ENCODE assay signal across 30 cellular contexts in genomic region chr20:35436175-35436568, GRCh38. TPM values are rescaled to one million over a fixed set of nuclear protein-coding genes. Genes with fewer than 3 reads are reported as not detected.
DNase-seq lines count a peak whose midpoint lies in the region; ATAC-seq, FAIRE-seq and TF ChIP-seq lines count a peak whose summit lies in the region.
"Had no signal": no experiment of that assay in that cellular context is flagged by ENCODE, and none has a peak within 500 bp of the region (broad histone marks: within the 10 kb centered on the region; RNA-seq: fewer than 3 reads in every experiment).

No MANE protein-coding gene starts in this region.

- peaks cover 3% of the 10 kb centered on the region for H3K27me3 Mint-ChIP-seq in activated CD4-positive, alpha-beta memory T cell treated with anti-CD3 and anti-CD28 coated beads for 36 hours
- H3K27me3 Mint-ChIP-seq: activated naive CD8-positive, alpha-beta T cell had no signal

- H2BK15ac ChIP-seq in IMR-90 (ENCODE audit: low read depth, low read length) (no peak overlapping the region), H1 (ENCODE audit: low read length) (0 out of 2 replicates have a peak overlapping the region, but pooled peaks have one; percentile 81), mesenchymal stem cell (ENCODE audit: low read depth, poor library complexity, severe bottlenecking) (no peak overlapping the region)

- no peak for TF ChIP-seq EP300 in H1 (IDR thresholded peaks at IDR 0.05; ENCODE audit: borderline replicate concordance in 1 of 2, low read depth in 2 of 2, low read length in 2 of 2)

- H2AFZ ChIP-seq in ACC112 (ENCODE audit: low read length, unreplicated experiment) (no peak overlapping the region), IMR-90 (replicated peaks; ENCODE audit: low read length, poor library complexity) (no peak overlapping the region), H1 (ENCODE audit: low read length) (peak overlapping the region; percentile 91; the same call in 1 of the 2 replicates), mesenchymal stem cell (ENCODE audit: low read depth, low read length) (no peak overlapping the region)

- H3K4ac ChIP-seq in IMR-90 (ENCODE audit: low read depth, low read length) (peak overlapping the region; percentile 95; the same call in 1 of the 2 replicates), H1 (replicated peaks; ENCODE audit: insufficient read length, low read depth, low read length) (no peak overlapping the region), mesenchymal stem cell (ENCODE audit: low read depth in 1 of 2, low read length in 2 of 2) (no peak overlapping the region)

- H3K4me2 ChIP-seq in IMR-90 (ENCODE audit: low read depth, low read length) (peak overlapping the region; percentile 58; the same call in 1 of the 2 replicates), H1 (ENCODE audit: insufficient read depth in 1 of 2, low read depth in 2 of 2, low read length in 2 of 2) (peak overlapping the region; percentile 8 to 38; a peak in 3 of 4 replicates), mesenchymal stem cell (ENCODE audit: low read length, poor library complexity, severe bottlenecking) (peak overlapping the region; percentile 62)

- no peak overlapping the region for H3K9ac ChIP-seq in IMR-90 (ENCODE audit: low read depth, low read length)
- no peak overlapping the region for H3K9ac ChIP-seq in H1 (replicated peaks in 1 of 4; ENCODE audit: extremely low read depth in 1 of 4, low read depth in 3 of 4, low read length in 3 of 4)
- peak overlapping the region; percentile 28 for H3K9ac ChIP-seq in mesenchymal stem cell (ENCODE audit: low read length)

- H2BK5ac ChIP-seq in IMR-90 (ENCODE audit: low read depth, low read length, poor library complexity, severe bottlenecking): no peak overlapping the region
- H2BK5ac ChIP-seq in H1 (ENCODE audit: low read depth, low read length): 0 out of 2 replicates have a peak overlapping the region, but pooled peaks have one; percentile 61
- no peak overlapping the region for H2BK5ac ChIP-seq in mesenchymal stem cell (ENCODE audit: low read depth, low read length, poor library complexity, severe bottlenecking)

- no peaks in the 10 kb centered on the region for H4K20me1 ChIP-seq in IMR-90 (ENCODE audit: insufficient read depth, low read length)
- no peaks in the 10 kb centered on the region for H4K20me1 ChIP-seq in H1 (replicated peaks in 1 of 2; ENCODE audit: control insufficient read depth in 1 of 2, insufficient read depth in 2 of 2, low read length in 2 of 2)

- H2BK20ac ChIP-seq in IMR-90 (ENCODE audit: low read depth, low read length) (no peak overlapping the region), H1 (ENCODE audit: low read length) (0 out of 2 replicates have a peak overlapping the region, but pooled peaks have one; percentile 61)

- TF ChIP-seq POLR2A in IMR-90 (IDR thresholded peaks at IDR 0.05; ENCODE audit: low read depth, low read length) (no peak), H1 (IDR thresholded peaks at IDR 0.05; ENCODE audit: control extremely low read depth in 1 of 2, low read depth in 2 of 2, low read length in 2 of 2) (no peak)

- BruUV-seq in IMR-90 (replicated peaks; lab: Mats Ljungman, UMichigan): no TSS peak

- TF ChIP-seq CTCF in IMR-90 (conservative IDR thresholded peaks at IDR 0.05; ENCODE audit: low read depth, low read length) (no peak), H1 (IDR thresholded peaks at IDR 0.05; ENCODE audit: control extremely low read depth in 1 of 3, insufficient read depth in 1 of 3, low read depth in 1 of 3, low read length in 3 of 3) (no peak)

- no peak for TF ChIP-seq RAD21 in IMR-90 (IDR thresholded peaks at IDR 0.05; ENCODE audit: low read length)
- no peak for TF ChIP-seq RAD21 in H1 (IDR thresholded peaks at IDR 0.05 in 1 of 2, conservative IDR thresholded peaks at IDR 0.05 in 1 of 2; ENCODE audit: low read depth in 2 of 2, low read length in 2 of 2)

- CTCF ChIA-PET in IMR-90 (lab: Yijun Ruan, JAX) (no interaction called here), H1 (lab: Charles Lee; ENCODE audit: partially characterized antibody) (interaction anchor here (1.3 to 7.3 kb wide), 11 partner anchors 10 to 132 kb away, joined by 3 to 78 read pairs (median 5); partner anchors contain the start of gene CEP250)
- CTCF ChIA-PET in activated CD4-positive, alpha-beta memory T cell treated with anti-CD3 and anti-CD28 coated beads for 36 hours (lab: Charles Lee): interaction anchor here (1.1 to 2.4 kb wide), 2 partner anchors 11 to 131 kb away, joined by 4 to 18 read pairs; no protein-coding TSS in a partner anchor

- peak overlapping the region; percentile 12; the same call in 1 of the 2 replicates for H2BK12ac ChIP-seq in H1 (ENCODE audit: low read depth, low read length)
- H2BK12ac ChIP-seq in mesenchymal stem cell (ENCODE audit: low read length in 2 of 2): no peak overlapping the region

- H2AK5ac ChIP-seq in IMR-90 (ENCODE audit: low read depth, low read length) (no peak overlapping the region; the same call in 1 of the 2 replicates), H1 (ENCODE audit: low read depth, low read length) (no peak overlapping the region), mesenchymal stem cell (ENCODE audit: low read length, severe bottlenecking) (peak overlapping the region; percentile 96)

- intact Hi-C loops in IMR-90 (cut with micrococcal nuclease): loop anchor here (10.0 kb wide), 3 partner anchors 81 to 601 kb away; partner anchors contain the start of gene MMP24OS
- intact Hi-C loops in activated CD4-positive, alpha-beta memory T cell treated with anti-CD3 and anti-CD28 coated beads for 36 hours (cut with micrococcal nuclease): no loop called here

- peaks cover 14% of the 10 kb centered on the region; the same call in 1 of the 2 replicates for H3K9me1 ChIP-seq in IMR-90 (ENCODE audit: insufficient read depth, low read length)

- peak overlapping the region; percentile 66 for H3K4me3 ChIP-seq in ACC112 (ENCODE audit: low read depth, low read length)
- no peak overlapping the region for H3K4me3 ChIP-seq in IMR-90 (ENCODE audit: insufficient read depth, low read depth, low read length)
- H3K4me3 ChIP-seq in H1 (ENCODE audit: extremely low read depth in 1 of 4, insufficient read depth in 2 of 4, low read depth in 3 of 4, low read length in 4 of 4): no peak overlapping the region
- H3K4me3 ChIP-seq in mesenchymal stem cell (ENCODE audit: insufficient read depth in 1 of 2, low read depth in 1 of 2, low read length in 2 of 2): peak overlapping the region; percentile 36 to 75
- H3K4me3 ChIP-seq: ascending aorta, heart right ventricle, testis had no signal

- H3K23ac ChIP-seq in IMR-90 (ENCODE audit: low read depth, low read length): no peak overlapping the region
- H3K23ac ChIP-seq in H1 (ENCODE audit: insufficient read length): no peak overlapping the region
- no peak overlapping the region for H3K23ac ChIP-seq in mesenchymal stem cell (ENCODE audit: low read length in 2 of 2)

- peak overlapping the region; percentile 90 for H2AK9ac ChIP-seq in IMR-90 (replicated peaks; ENCODE audit: low read depth, low read length, poor library complexity)

- H2BK120ac ChIP-seq in IMR-90 (ENCODE audit: low read depth, low read length) (no peak overlapping the region; the same call in 1 of the 2 replicates), H1 (replicated peaks; ENCODE audit: low read depth, low read length) (no peak overlapping the region), mesenchymal stem cell (ENCODE audit: low read depth, low read length) (no peak overlapping the region)

- DNase-seq in IMR-90 (no peak), H1 (ENCODE audit: low read depth in 1 of 2, low spot score in 2 of 2) (no peak), mesenchymal stem cell (no peak), C1 segment of cervical spinal cord (lab: John Stamatoyannopoulos, UW) (no peak), kidney glomerular epithelial cell (lab: John Stamatoyannopoulos, UW) (no peak)
- no peak for DNase-seq in activated CD4-positive, alpha-beta memory T cell treated with anti-CD3 and anti-CD28 coated beads for 36 hours
- DNase-seq: activated CD4-positive, CD25-positive, alpha-beta regulatory T cell treated with anti-CD3 and anti-CD28 coated beads, Interleukin-2, amount 50 U/mL, for 72 hours; activated CD8-positive, alpha-beta T cell treated with anti-CD3 and anti-CD28 coated beads, Interleukin-2, amount 10 ng/mL, durations not matched to agents 7 days and 5 days; BE2C; DMS53; foreskin melanocyte; heart right ventricle; Karpas-422; left cardiac atrium; MV-4-11; NCI-H1694; RPMI8226; stimulated activated naive CD8-positive, alpha-beta T cell treated with anti-CD3 and anti-CD28 coated beads, Interleukin-15, Interleukin-2, amounts not matched to agents 100 U/mL and 50 U/mL, for 24 hours; T-cell; testis had no signal

- in situ Hi-C loops in IMR-90 (cut with MboI; ENCODE audit: low sequenced_read_pairs): loop anchor here (5.0 to 25.0 kb wide), 3 partner anchors 129 to 599 kb away; partner anchors contain the start of genes EDEM2 and NCOA6

- H3K4me1 Mint-ChIP-seq in activated CD4-positive, alpha-beta memory T cell treated with anti-CD3 and anti-CD28 coated beads for 36 hours (ENCODE audit: low read depth): no peaks in the 10 kb centered on the region

- H4K91ac ChIP-seq in IMR-90 (ENCODE audit: insufficient read depth, low read depth, low read length) (no peak overlapping the region), H1 (replicated peaks; ENCODE audit: insufficient read length, low read length) (peak overlapping the region; percentile 47), mesenchymal stem cell (ENCODE audit: low read length) (no peak overlapping the region)

- H3K4me1 ChIP-seq in ACC112 (ENCODE audit: control insufficient read depth, insufficient read depth, low read length, unreplicated experiment): peaks cover 25% of the 10 kb centered on the region
- peaks cover 13% of the 10 kb centered on the region for H3K4me1 ChIP-seq in IMR-90 (ENCODE audit: control insufficient read depth, insufficient read depth, low read length)
- peaks cover 5 to 25% (median 15%) of the 10 kb centered on the region in 4 experiments for H3K4me1 ChIP-seq in H1 (replicated peaks in 1 of 4; ENCODE audit: control insufficient read depth in 3 of 4, insufficient read depth in 4 of 4, low read length in 3 of 4)
- H3K4me1 ChIP-seq in mesenchymal stem cell (ENCODE audit: control insufficient read depth, insufficient read depth, low read depth, low read length): peaks cover 45% of the 10 kb centered on the region

- H3K27ac Mint-ChIP-seq in activated CD4-positive, alpha-beta memory T cell treated with anti-CD3 and anti-CD28 coated beads for 36 hours: no peak overlapping the region
- H3K27ac Mint-ChIP-seq: activated CD8-positive, alpha-beta T cell treated with anti-CD3 and anti-CD28 coated beads, Interleukin-2, amount 10 ng/mL, durations not matched to agents 7 days and 5 days; activated naive CD8-positive, alpha-beta T cell; T-cell had no signal

- ATAC-seq in IMR-90 (ENCODE audit: low read depth) (no peak), GM21825 (IDR thresholded peaks at IDR 0.05; ENCODE audit: unreplicated experiment) (no peak)
- ATAC-seq: activated CD8-positive, alpha-beta T cell treated with anti-CD3 and anti-CD28 coated beads, Interleukin-2, amount 10 ng/mL, durations not matched to agents 7 days and 5 days; HCT116; heart right ventricle; left cardiac atrium; stimulated activated naive CD8-positive, alpha-beta T cell treated with anti-CD3 and anti-CD28 coated beads, Interleukin-15, Interleukin-2, amounts not matched to agents 100 U/mL and 50 U/mL, for 24 hours; T-cell had no signal

- no peaks in the 10 kb centered on the region for H3K27me3 ChIP-seq in ACC112 (ENCODE audit: insufficient read depth, low read length)
- no peaks in the 10 kb centered on the region for H3K27me3 ChIP-seq in IMR-90 (ENCODE audit: control insufficient read depth, insufficient read depth, low read length)
- no peaks in the 10 kb centered on the region for H3K27me3 ChIP-seq in H1 (replicated peaks in 1 of 4; ENCODE audit: control insufficient read depth in 3 of 4, extremely low read depth in 1 of 4, insufficient read depth in 3 of 4, low read length in 3 of 4)
- H3K27me3 ChIP-seq in mesenchymal stem cell (ENCODE audit: control insufficient read depth in 1 of 2, insufficient read depth in 1 of 2, low read length in 2 of 2): no peaks in the 10 kb centered on the region
- H3K27me3 ChIP-seq: ascending aorta, BE2C, testis had no signal

- no peak overlapping the region for H3K4me3 Mint-ChIP-seq in activated CD4-positive, alpha-beta memory T cell treated with anti-CD3 and anti-CD28 coated beads for 36 hours
- H3K4me3 Mint-ChIP-seq: activated CD8-positive, alpha-beta T cell treated with anti-CD3 and anti-CD28 coated beads, Interleukin-2, amount 10 ng/mL, durations not matched to agents 7 days and 5 days; activated naive CD8-positive, alpha-beta T cell; T-cell had no signal

- H3K27ac ChIP-seq in ACC112 (ENCODE audit: low read depth, low read length): no peak overlapping the region
- no peak overlapping the region for H3K27ac ChIP-seq in IMR-90 (ENCODE audit: insufficient read depth, low read length)
- no peak overlapping the region for H3K27ac ChIP-seq in H1 (ENCODE audit: low read depth, low read length)
- H3K27ac ChIP-seq in mesenchymal stem cell (ENCODE audit: low read length, poor library complexity, severe bottlenecking): peak overlapping the region; percentile 90
- H3K27ac ChIP-seq: 22Rv1, ascending aorta, heart right ventricle, neutrophil, testis had no signal

- H3K79me2 ChIP-seq in ACC112 (ENCODE audit: control insufficient read depth, insufficient read depth, low read length, unreplicated experiment) (no peaks in the 10 kb centered on the region), H1 (ENCODE audit: control insufficient read depth in 1 of 2, insufficient read depth in 2 of 2, low read length in 2 of 2) (no peaks in the 10 kb centered on the region)

- FAIRE-seq in H1 (lab: Jason Lieb, UNC): no peak
- FAIRE-seq: GM19239 had no signal

- no peak overlapping the region for H3K56ac ChIP-seq in IMR-90 (ENCODE audit: extremely low read depth, insufficient read depth, low read length)
- no peak overlapping the region for H3K56ac ChIP-seq in H1 (replicated peaks; ENCODE audit: insufficient read length, low read depth, low read length)

- no peaks in the 10 kb centered on the region for H3K36me3 Mint-ChIP-seq in activated CD4-positive, alpha-beta memory T cell treated with anti-CD3 and anti-CD28 coated beads for 36 hours
- H3K36me3 Mint-ChIP-seq: activated naive CD8-positive, alpha-beta T cell; T-cell had no signal

- no peak overlapping the region for H4K8ac ChIP-seq in IMR-90 (ENCODE audit: low read depth in 2 of 2, low read length in 2 of 2)
- no peak overlapping the region for H4K8ac ChIP-seq in H1 (ENCODE audit: extremely low read depth, insufficient read depth, low read length)
- no peak overlapping the region for H4K8ac ChIP-seq in mesenchymal stem cell (ENCODE audit: low read length)

- no peak overlapping the region for H3K18ac ChIP-seq in IMR-90 (ENCODE audit: low read depth, low read length)
- no peak overlapping the region; the same call in 1 of the 2 replicates for H3K18ac ChIP-seq in H1 (ENCODE audit: extremely low read depth, low read length)
- no peak overlapping the region for H3K18ac ChIP-seq in mesenchymal stem cell (ENCODE audit: low read depth in 1 of 2, low read length in 2 of 2)

- H3K23me2 ChIP-seq in H1 (ENCODE audit: low read depth, low read length): peaks cover 3% of the 10 kb centered on the region

- dilution Hi-C loops in IMR-90 (cut with HindIII; ENCODE audit: low sequenced_read_pairs, unreplicated experiment): no loop called here

- H4K5ac ChIP-seq in IMR-90 (ENCODE audit: low read depth, low read length): no peak overlapping the region
- no peak overlapping the region for H4K5ac ChIP-seq in H1 (ENCODE audit: insufficient read length, low read depth, low read length)

- no peaks in the 10 kb centered on the region for H3K36me3 ChIP-seq in ACC112 (ENCODE audit: insufficient read depth, low read length)
- peaks cover 2% of the 10 kb centered on the region; the same call in 1 of the 2 replicates for H3K36me3 ChIP-seq in IMR-90 (ENCODE audit: control insufficient read depth, insufficient read depth, low read length)
- H3K36me3 ChIP-seq in H1 (ENCODE audit: control insufficient read depth in 2 of 4, insufficient read depth in 4 of 4, low read length in 3 of 4): no peaks in the 10 kb centered on the region
- H3K36me3 ChIP-seq in mesenchymal stem cell (ENCODE audit: control insufficient read depth in 1 of 2, insufficient read depth in 2 of 2, low read depth in 1 of 2, low read length in 2 of 2): peaks cover 7 to 31% of the 10 kb centered on the region in 2 experiments
- H3K36me3 ChIP-seq: ascending aorta, BE2C, heart right ventricle, neutrophil had no signal

- H3K79me1 ChIP-seq in IMR-90 (ENCODE audit: low read depth in 1 of 2, low read length in 2 of 2) (peaks cover 0 to 10% of the 10 kb centered on the region in 2 experiments; a peak in 2 of 4 replicates), H1 (ENCODE audit: low read depth, low read length) (no peaks in the 10 kb centered on the region), mesenchymal stem cell (replicated peaks; ENCODE audit: low read length, poor library complexity, severe bottlenecking) (peaks cover 11% of the 10 kb centered on the region)

- POLR2A ChIA-PET in IMR-90 (lab: Charles Lee; ENCODE audit: unreplicated experiment): no interaction called here
- POLR2A ChIA-PET in H1 (lab: Charles Lee; ENCODE audit: partially characterized antibody): interaction anchor here (0.8 to 2.5 kb wide), 3 partner anchors 11 to 158 kb away, joined by 3 to 13 read pairs (median 5); partner anchors contain the start of genes CEP250 and MMP24OS
- POLR2A ChIA-PET in activated CD4-positive, alpha-beta memory T cell treated with anti-CD3 and anti-CD28 coated beads for 36 hours (lab: Charles Lee): no interaction called here

- H3K14ac ChIP-seq in IMR-90 (replicated peaks; ENCODE audit: low read depth, low read length): peak overlapping the region; percentile 55; the same call in 1 of the 2 replicates
- H3K14ac ChIP-seq in H1 (ENCODE audit: insufficient read length): no peak overlapping the region
- no peak overlapping the region for H3K14ac ChIP-seq in mesenchymal stem cell (ENCODE audit: low read length in 2 of 2)

- no peaks in the 10 kb centered on the region for H3K9me3 Mint-ChIP-seq in activated CD4-positive, alpha-beta memory T cell treated with anti-CD3 and anti-CD28 coated beads for 36 hours
- H3K9me3 Mint-ChIP-seq: T-cell had no signal

- no CpG with 5 or more reads among the region's 4 CpGs for WGBS in IMR-90 (ENCODE audit: extremely low coverage in 2 of 2, insufficient read length in 1 of 2), 2 experiments
- WGBS in H1 (ENCODE audit: extremely low coverage in 1 of 2, insufficient coverage in 1 of 2, insufficient read length in 1 of 2, insufficient replicate concordance in 2 of 2, low coverage in 1 of 2, low lambda C conversion rate in 2 of 2, missing lambda C conversion rate in 1 of 2), 2 experiments: 53% methylated on average over 2 of the region's 4 CpGs; no CpG with 5 or more reads in 1 of the 2 experiments
- 71% methylated on average over 2 of the region's 4 CpGs for WGBS in mesenchymal stem cell

- no peaks in the 10 kb centered on the region for H3K9me3 ChIP-seq in IMR-90 (ENCODE audit: control insufficient read depth, insufficient read depth, low read length)
- H3K9me3 ChIP-seq in H1 (ENCODE audit: insufficient read depth in 2 of 2, low read depth in 1 of 2, low read length in 1 of 2): no peaks in the 10 kb centered on the region
- H3K9me3 ChIP-seq in mesenchymal stem cell (ENCODE audit: control insufficient read depth, low read length): no peaks in the 10 kb centered on the region
- H3K9me3 ChIP-seq: ascending aorta, BE2C, heart right ventricle, neutrophil, testis had no signal

RNA-seq across cellular contexts. Expression of gene GDF5, which starts 1.9 kb away (rescaled TPM):
- total RNA-seq in IMR-90 (2012; rRNA removed): 27.5 and 32.6 TPM in 2 replicates
- 24.6 and 28.2 TPM in 2 replicates for polyA plus RNA-seq in IMR-90 (2012; rRNA removed)
- polyA plus RNA-seq in IMR-90 (2012; cell fraction: cytosol; rRNA removed): 22.5 and 55.7 TPM in 2 replicates
- polyA plus RNA-seq in IMR-90 (2012; cell fraction: nucleus; rRNA removed; ENCODE audit: low replicate concordance): 11.2 and 17.2 TPM in 2 replicates
- not detected in 2 replicates for total RNA-seq in H1 (2021; fragmentation: NEBNext Ultra II Directional; extraction: Animal tissue kit (Norgen Biotek cat#: 25700))
- polyA plus RNA-seq in H1 (2011; rRNA removed): 0.03 and 0.05 TPM in 2 replicates
- polyA plus RNA-seq in H1 (2011; cell fraction: cytosol; rRNA removed): 0.03 TPM
- not detected for polyA plus RNA-seq in H1 (2011; cell fraction: nucleus; rRNA removed)
- 0.06 TPM in 1 of 4 replicates, not detected in the others for polyA plus RNA-seq in H1 (2012, experiment 1 of 2)
- not detected for polyA plus RNA-seq in H1 (2012, experiment 2 of 2)
- not detected for polyA plus RNA-seq in H1 (2013, experiment 1 of 2)
- not detected for polyA plus RNA-seq in H1 (2013, experiment 2 of 2)
- polyA minus RNA-seq in H1 (2011; rRNA and poly(A)+ RNA removed): 0.06 TPM in 1 of 2 replicates, not detected in the other
- polyA minus RNA-seq in H1 (2011; cell fraction: cytosol; rRNA and poly(A)+ RNA removed): not detected
- polyA minus RNA-seq in H1 (2011; cell fraction: nucleus; rRNA and poly(A)+ RNA removed): not detected
- polyA plus RNA-seq in mesenchymal stem cell (2013, experiment 1 of 2): 0.08 TPM
- 0.07 TPM for polyA plus RNA-seq in mesenchymal stem cell (2013, experiment 2 of 2)
- total RNA-seq in activated CD4-positive, alpha-beta memory T cell treated with anti-CD3 and anti-CD28 coated beads for 36 hours: not detected
- total RNA-seq: activated CD8-positive, alpha-beta T cell treated with anti-CD3 and anti-CD28 coated beads, Interleukin-2, amount 10 ng/mL, durations not matched to agents 7 days and 5 days; NCI-H460; SK-MEL-5 had no signal

RNA-seq across cellular contexts. Expression of gene CEP250, which starts 19.2 kb away (rescaled TPM):
- total RNA-seq in IMR-90 (2012; rRNA removed): 35.1 and 38.3 TPM in 2 replicates
- polyA plus RNA-seq in IMR-90 (2012; rRNA removed): 22.7 and 23.9 TPM in 2 replicates
- polyA plus RNA-seq in IMR-90 (2012; cell fraction: cytosol; rRNA removed): 8.2 and 10.3 TPM in 2 replicates
- polyA plus RNA-seq in IMR-90 (2012; cell fraction: nucleus; rRNA removed; ENCODE audit: low replicate concordance): 24.6 and 37.5 TPM in 2 replicates
- 33.1 and 33.7 TPM in 2 replicates for total RNA-seq in H1 (2021; fragmentation: NEBNext Ultra II Directional; extraction: Animal tissue kit (Norgen Biotek cat#: 25700))
- polyA plus RNA-seq in H1 (2011; rRNA removed): 2.6 and 4.6 TPM in 2 replicates
- 9.5 TPM for polyA plus RNA-seq in H1 (2011; cell fraction: cytosol; rRNA removed)
- 16.3 TPM for polyA plus RNA-seq in H1 (2011; cell fraction: nucleus; rRNA removed)
- polyA plus RNA-seq in H1 (2012, experiment 1 of 2): 26.4 to 29.8 TPM (median 28.7 TPM) in 4 replicates
- polyA plus RNA-seq in H1 (2012, experiment 2 of 2): 3.1 TPM
- 9.2 TPM for polyA plus RNA-seq in H1 (2013, experiment 1 of 2)
- polyA plus RNA-seq in H1 (2013, experiment 2 of 2): 9.5 TPM
- polyA minus RNA-seq in H1 (2011; rRNA and poly(A)+ RNA removed): 17.0 and 19.1 TPM in 2 replicates
- 15.4 TPM for polyA minus RNA-seq in H1 (2011; cell fraction: cytosol; rRNA and poly(A)+ RNA removed)
- polyA minus RNA-seq in H1 (2011; cell fraction: nucleus; rRNA and poly(A)+ RNA removed): 13.4 TPM
- 8.5 TPM for polyA plus RNA-seq in mesenchymal stem cell (2013, experiment 1 of 2)
- 8.0 TPM for polyA plus RNA-seq in mesenchymal stem cell (2013, experiment 2 of 2)
- 10 to 100 TPM; 47.2 to 60.8 TPM for total RNA-seq in activated CD4-positive, alpha-beta memory T cell treated with anti-CD3 and anti-CD28 coated beads for 36 hours

RNA-seq across cellular contexts. Expression of gene UQCC1, which starts 24.4 kb away (rescaled TPM):
- total RNA-seq in IMR-90 (2012; rRNA removed): 28.7 and 30.8 TPM in 2 replicates
- polyA plus RNA-seq in IMR-90 (2012; rRNA removed): 35.6 and 36.4 TPM in 2 replicates
- 20.8 and 26.6 TPM in 2 replicates for polyA plus RNA-seq in IMR-90 (2012; cell fraction: cytosol; rRNA removed)
- polyA plus RNA-seq in IMR-90 (2012; cell fraction: nucleus; rRNA removed; ENCODE audit: low replicate concordance): 45.7 and 102 TPM in 2 replicates
- total RNA-seq in H1 (2021; fragmentation: NEBNext Ultra II Directional; extraction: Animal tissue kit (Norgen Biotek cat#: 25700)): 51.0 and 69.4 TPM in 2 replicates
- 31.2 and 38.0 TPM in 2 replicates for polyA plus RNA-seq in H1 (2011; rRNA removed)
- polyA plus RNA-seq in H1 (2011; cell fraction: cytosol; rRNA removed): 45.6 TPM
- polyA plus RNA-seq in H1 (2011; cell fraction: nucleus; rRNA removed): 88.9 TPM
- 45.5 to 61.7 TPM (median 49.2 TPM) in 4 replicates for polyA plus RNA-seq in H1 (2012, experiment 1 of 2)
- 26.1 TPM for polyA plus RNA-seq in H1 (2012, experiment 2 of 2)
- 55.0 TPM for polyA plus RNA-seq in H1 (2013, experiment 1 of 2)
- polyA plus RNA-seq in H1 (2013, experiment 2 of 2): 52.4 TPM
- polyA minus RNA-seq in H1 (2011; rRNA and poly(A)+ RNA removed): 41.9 and 53.5 TPM in 2 replicates
- polyA minus RNA-seq in H1 (2011; cell fraction: cytosol; rRNA and poly(A)+ RNA removed): 33.1 TPM
- 63.4 TPM for polyA minus RNA-seq in H1 (2011; cell fraction: nucleus; rRNA and poly(A)+ RNA removed)
- 22.6 TPM for polyA plus RNA-seq in mesenchymal stem cell (2013, experiment 1 of 2)
- polyA plus RNA-seq in mesenchymal stem cell (2013, experiment 2 of 2): 26.4 TPM
- total RNA-seq in activated CD4-positive, alpha-beta memory T cell treated with anti-CD3 and anti-CD28 coated beads for 36 hours: 10 to 100 TPM; 44.4 to 48.6 TPM

Comparison
In these comparisons a context has a peak if more than half of its experiments do, and no peak if none do; other contexts are left out.
1. H3K4me3 ChIP-seq: peak in ACC112 (single experiment) and mesenchymal stem cell (2 of 2); none in IMR-90 (single experiment) and H1 (0 of 4).
2. RNA of gene GDF5, which starts 1.9 kb away (total RNA-seq): 27.5 to 32.6 TPM in IMR-90; not detected in activated CD4-positive, alpha-beta memory T cell treated with anti-CD3 and anti-CD28 coated beads for 36 hours and not detected in H1; every median in the first group is over 10 times any median in the second.
3. Peak in every context shown above with its lines, with median percentiles within 50 percentile points of each other: H3K4me2 ChIP-seq.